In the genomic region with DNA sequence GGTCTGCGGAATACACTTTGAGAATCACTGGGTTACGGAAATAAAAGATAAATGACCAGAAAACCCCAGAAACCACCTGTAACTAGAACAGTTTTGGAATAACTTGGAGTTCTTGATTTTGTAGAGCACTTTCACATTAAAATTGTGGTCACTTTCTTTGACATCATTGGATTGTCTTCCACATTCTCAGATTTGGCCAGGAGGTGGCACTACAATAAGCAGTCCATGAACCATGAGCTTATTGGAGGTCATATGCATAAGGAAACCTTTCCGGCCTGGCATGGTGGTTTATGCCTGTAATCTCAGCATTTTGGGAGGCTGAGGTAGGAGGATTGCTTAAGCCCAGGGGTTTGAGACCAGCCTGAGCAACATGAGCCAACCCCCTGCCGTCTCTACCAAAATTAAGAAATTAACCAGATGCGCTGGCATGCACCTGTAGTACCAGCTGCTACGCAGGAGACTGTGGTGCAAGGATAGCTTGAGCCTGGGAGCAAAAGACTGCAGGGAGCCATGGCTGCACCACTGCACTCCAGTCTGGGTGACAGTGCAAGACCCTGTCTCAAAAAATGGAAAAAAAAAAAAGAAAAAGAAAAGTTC, we compare ENCODE assay signal across 8 cellular contexts.
DNase-seq lines count a peak whose midpoint lies in the region; ATAC-seq and TF ChIP-seq lines count a peak whose summit lies in the region.

No MANE protein-coding gene starts in this region.

- TF ChIP-seq CTCF in AG10803 (conservative IDR thresholded peaks at IDR 0.05; ENCODE audit: low read length), result peak; percentile 69
- peak; percentile 70 for TF ChIP-seq CTCF in GM12873 (IDR thresholded peaks at IDR 0.05; ENCODE audit: insufficient read depth, low read depth, low read length, missing control alignments)
- peak; percentile 46 for TF ChIP-seq CTCF in RWPE2 (IDR thresholded peaks at IDR 0.05; ENCODE audit: poor library complexity, severe bottlenecking)
- peak; percentile 23 for TF ChIP-seq CTCF in colonic mucosa (IDR thresholded peaks at IDR 0.05)

- peak; percentile 56 for ATAC-seq in HG03108 (IDR thresholded peaks at IDR 0.05; ENCODE audit: unreplicated experiment)
- no peak for ATAC-seq in RWPE2 (ENCODE audit: low read depth)
- ATAC-seq in GM21423 (IDR thresholded peaks at IDR 0.05; ENCODE audit: unreplicated experiment), result no peak

- H3K9me3 ChIP-seq in RWPE2 (ENCODE audit: severe bottlenecking), result no peaks in the 10 kb centered on the region
- no peaks in the 10 kb centered on the region for H3K9me3 ChIP-seq in colonic mucosa

- no peak overlapping the region for H3K4me3 ChIP-seq in AG10803 (ENCODE audit: low read length)
- H3K4me3 ChIP-seq in RWPE2 (ENCODE audit: severe bottlenecking), result no peak overlapping the region
- no peak overlapping the region for H3K4me3 ChIP-seq in colonic mucosa

- H3K36me3 ChIP-seq in RWPE2 (ENCODE audit: low read depth) (no peaks in the 10 kb centered on the region), colonic mucosa (no peaks in the 10 kb centered on the region)

- H3K27ac ChIP-seq in RWPE2 (ENCODE audit: poor library complexity, severe bottlenecking) (no peak overlapping the region), colonic mucosa (no peak overlapping the region)

- H3K9ac ChIP-seq in colonic mucosa (ENCODE audit: low read depth in 2 of 2, low read length in 2 of 2), result no peak overlapping the region

- intact Hi-C loops in colonic mucosa (cut with DNase I), result no loop called here

- DNase-seq in AG10803 (ENCODE audit: low read depth) (peak; percentile 44), RWPE2 (ENCODE audit: low spot score) (no peak), colonic mucosa (peak; percentile 24), myocyte (ENCODE audit: low read depth) (peak; percentile 57), ureter (ENCODE audit: low spot score) (no peak)

- H3K4me1 ChIP-seq in RWPE2 (ENCODE audit: insufficient read depth, poor library complexity, severe bottlenecking), result no peaks in the 10 kb centered on the region
- H3K4me1 ChIP-seq in colonic mucosa, result no peaks in the 10 kb centered on the region

- H3K27me3 ChIP-seq in RWPE2 (ENCODE audit: insufficient read depth, poor library complexity, severe bottlenecking) (peaks cover 4% of the 10 kb centered on the region), colonic mucosa (no peaks in the 10 kb centered on the region)

Comparison
In these comparisons a context has a peak if more than half of its experiments do, and no peak if none do; other contexts are left out.
1. DNase-seq: peak in AG10803 (single experiment), colonic mucosa (single experiment) and myocyte (single experiment); none in RWPE2 (single experiment) and ureter (single experiment).
2. Peak in every context shown above with its lines, with median percentiles within 50 percentile points of each other: CTCF ChIP-seq.